In genomic region chr3:39447637-39448483, GRCh38 we compare ENCODE assay signal across 1 cellular context.
A peak's percentile ranks its signal among the peaks of the same experiment; 100 is the strongest.
TF ChIP-seq lines count a peak whose summit lies in the region.

No MANE protein-coding gene starts in this region.

TF ChIP-seq in IMR-90, 13 proteins besides CTCF, POLR2A, EP300 and RAD21:
- TF ChIP-seq CEBPB (IDR thresholded peaks at IDR 0.05; ENCODE audit: low read depth, low read length): no peak
- TF ChIP-seq BHLHE40 (IDR thresholded peaks at IDR 0.05; ENCODE audit: low read depth, low read length): 0 out of 2 replicates have a peak, but pooled peaks have one; percentile 13
- peak; percentile 54 for TF ChIP-seq SMC3 (IDR thresholded peaks at IDR 0.05; ENCODE audit: low read depth, low read length)
- TF ChIP-seq RCOR1 (IDR thresholded peaks at IDR 0.05; ENCODE audit: insufficient replicate concordance, low read length): no peak
TF ChIP-seq in IMR-90: peak in this region for 2.
